Comparison of ENCODE assay signal across 2 cellular contexts in genomic region chr20:51362254-51362653, GRCh38.
TF ChIP-seq lines count a peak whose summit lies in the region.

No MANE protein-coding gene starts in this region.

TF ChIP-seq in IMR-90, 13 proteins besides CTCF, POLR2A, EP300 and RAD21:
- peak; percentile 26; the same call in 1 of the 2 replicates for TF ChIP-seq USF2 (IDR thresholded peaks at IDR 0.05; ENCODE audit: low read depth, low read length)
- no peak for TF ChIP-seq ELK1 (IDR thresholded peaks at IDR 0.05; ENCODE audit: borderline replicate concordance, low read depth, low read length)

TF ChIP-seq in K562, 482 proteins besides CTCF, POLR2A, EP300 and RAD21:
- TF ChIP-seq ATF3 (IDR thresholded peaks at IDR 0.05) (no peak), ATF3 (CRISPR knock-in tag; conservative IDR thresholded peaks at IDR 0.05) (no peak), HDAC1 (IDR thresholded peaks at IDR 0.05) (no peak), USF1 (CRISPR knock-in tag; IDR thresholded peaks at IDR 0.05) (peak; percentile 29; the same call in 1 of the 2 replicates), ETV1 (tag; conservative IDR thresholded peaks at IDR 0.05; ENCODE audit: low read depth) (no peak), HNRNPUL1 (IDR thresholded peaks at IDR 0.05; ENCODE audit: low read length) (no peak), USF2 (CRISPR knock-in tag; IDR thresholded peaks at IDR 0.05) (peak; percentile 24; the same call in 1 of the 2 replicates)
